Comparison of ENCODE assay signal across 2 cellular contexts in the genomic region with DNA sequence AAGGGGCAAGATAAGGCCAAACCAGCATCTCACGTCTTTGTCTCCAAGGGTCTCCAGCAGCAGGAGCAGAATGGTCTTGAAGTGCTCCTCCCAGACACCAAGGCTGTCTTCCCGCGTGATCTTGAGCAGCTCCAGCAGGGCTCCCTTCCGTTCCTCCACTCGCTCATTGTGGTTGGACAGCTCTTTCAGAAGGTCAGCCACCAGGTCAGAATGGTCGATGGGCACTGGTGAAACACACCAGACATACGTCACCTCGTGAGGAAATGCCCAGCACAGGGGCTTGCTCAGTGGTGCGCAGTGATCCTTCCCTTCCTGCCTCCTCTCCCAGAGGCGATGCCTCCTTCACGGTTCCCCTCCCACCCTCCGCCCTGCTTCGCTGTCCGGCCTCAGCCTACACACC.
TF ChIP-seq lines count a peak whose summit lies in the region.

No MANE protein-coding gene starts in this region.

TF ChIP-seq in IMR-90, 13 proteins besides CTCF, POLR2A, EP300 and RAD21:
- TF ChIP-seq NFE2L2 (IDR thresholded peaks at IDR 0.05; ENCODE audit: low read depth, low read length) (no peak), RCOR1 (IDR thresholded peaks at IDR 0.05; ENCODE audit: insufficient replicate concordance, low read length) (no peak), MAZ (IDR thresholded peaks at IDR 0.05; ENCODE audit: borderline replicate concordance, low read depth, low read length) (no peak), RFX5 (IDR thresholded peaks at IDR 0.05; ENCODE audit: low read depth, low read length) (no peak), CHD1 (IDR thresholded peaks at IDR 0.05; ENCODE audit: low read depth, low read length) (no peak), MAFK (IDR thresholded peaks at IDR 0.05; ENCODE audit: low read depth, low read length) (no peak), FOS (IDR thresholded peaks at IDR 0.05; ENCODE audit: low read depth, low read length) (no peak), BHLHE40 (IDR thresholded peaks at IDR 0.05; ENCODE audit: low read depth, low read length) (no peak), SMC3 (IDR thresholded peaks at IDR 0.05; ENCODE audit: low read depth, low read length) (no peak), CEBPB (IDR thresholded peaks at IDR 0.05; ENCODE audit: low read depth, low read length) (no peak), MXI1 (IDR thresholded peaks at IDR 0.05; ENCODE audit: borderline replicate concordance, low read depth, low read length) (no peak)
- TF ChIP-seq, protein P1, sequence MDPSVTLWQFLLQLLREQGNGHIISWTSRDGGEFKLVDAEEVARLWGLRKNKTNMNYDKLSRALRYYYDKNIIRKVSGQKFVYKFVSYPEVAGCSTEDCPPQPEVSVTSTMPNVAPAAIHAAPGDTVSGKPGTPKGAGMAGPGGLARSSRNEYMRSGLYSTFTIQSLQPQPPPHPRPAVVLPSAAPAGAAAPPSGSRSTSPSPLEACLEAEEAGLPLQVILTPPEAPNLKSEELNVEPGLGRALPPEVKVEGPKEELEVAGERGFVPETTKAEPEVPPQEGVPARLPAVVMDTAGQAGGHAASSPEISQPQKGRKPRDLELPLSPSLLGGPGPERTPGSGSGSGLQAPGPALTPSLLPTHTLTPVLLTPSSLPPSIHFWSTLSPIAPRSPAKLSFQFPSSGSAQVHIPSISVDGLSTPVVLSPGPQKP (IDR thresholded peaks at IDR 0.05; ENCODE audit: borderline replicate concordance, low read depth, low read length) = no peak
- TF ChIP-seq, protein P2, sequence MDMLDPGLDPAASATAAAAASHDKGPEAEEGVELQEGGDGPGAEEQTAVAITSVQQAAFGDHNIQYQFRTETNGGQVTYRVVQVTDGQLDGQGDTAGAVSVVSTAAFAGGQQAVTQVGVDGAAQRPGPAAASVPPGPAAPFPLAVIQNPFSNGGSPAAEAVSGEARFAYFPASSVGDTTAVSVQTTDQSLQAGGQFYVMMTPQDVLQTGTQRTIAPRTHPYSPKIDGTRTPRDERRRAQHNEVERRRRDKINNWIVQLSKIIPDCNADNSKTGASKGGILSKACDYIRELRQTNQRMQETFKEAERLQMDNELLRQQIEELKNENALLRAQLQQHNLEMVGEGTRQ (IDR thresholded peaks at IDR 0.05; ENCODE audit: low read depth, low read length) = no peak
TF ChIP-seq in IMR-90: peak in this region for 0.

TF ChIP-seq in H1, 55 proteins besides CTCF, POLR2A, EP300 and RAD21:
- TF ChIP-seq CEBPB (IDR thresholded peaks at IDR 0.05; ENCODE audit: low read depth, low read length) = no peak
